ENCODE assay signal across 1 cellular context in the genomic region with DNA sequence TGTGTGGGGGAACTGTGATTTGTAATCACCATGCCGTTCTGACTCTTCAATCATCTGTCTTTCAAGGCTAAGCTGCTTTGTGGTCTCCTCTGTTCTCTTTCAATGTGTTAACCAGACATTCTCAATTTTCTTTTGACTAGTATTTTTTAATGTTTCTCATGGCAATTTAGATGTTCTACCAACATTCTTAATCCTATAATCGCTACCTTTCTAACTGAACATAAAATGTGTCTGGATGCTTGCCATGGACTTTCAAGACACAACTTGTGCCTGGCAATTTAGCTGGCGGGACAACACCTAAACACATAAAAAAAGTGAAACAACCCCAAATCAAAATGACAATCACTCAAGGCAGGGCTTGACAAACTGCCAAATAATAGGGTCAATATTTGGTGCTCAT.
TF ChIP-seq lines count a peak whose summit lies in the region.

No MANE protein-coding gene starts in this region.

TF ChIP-seq in HepG2, 621 proteins besides CTCF, POLR2A, EP300 and RAD21 (continued from another document):
- TF ChIP-seq, protein P1, sequence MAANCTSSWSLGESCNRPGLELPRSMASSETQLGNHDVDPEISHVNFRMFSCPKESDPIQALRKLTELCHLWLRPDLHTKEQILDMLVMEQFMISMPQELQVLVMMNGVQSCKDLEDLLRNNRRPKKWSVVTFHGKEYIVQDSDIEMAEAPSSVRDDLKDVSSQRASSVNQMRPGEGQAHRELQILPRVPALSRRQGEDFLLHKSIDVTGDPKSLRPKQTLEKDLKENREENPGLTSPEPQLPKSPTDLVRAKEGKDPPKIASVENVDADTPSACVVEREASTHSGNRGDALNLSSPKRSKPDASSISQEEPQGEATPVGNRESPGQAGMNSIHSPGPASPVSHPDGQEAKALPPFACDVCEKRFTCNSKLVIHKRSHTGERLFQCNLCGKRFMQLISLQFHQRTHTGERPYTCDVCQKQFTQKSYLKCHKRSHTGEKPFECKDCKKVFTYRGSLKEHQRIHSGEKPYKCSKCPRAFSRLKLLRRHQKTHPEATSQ (CRISPR knock-in tag; IDR thresholded peaks at IDR 0.05; ENCODE audit: borderline replicate concordance): no peak
- no peak for TF ChIP-seq FOXO1 (CRISPR knock-in tag; IDR thresholded peaks at IDR 0.05)
- TF ChIP-seq, protein P2, sequence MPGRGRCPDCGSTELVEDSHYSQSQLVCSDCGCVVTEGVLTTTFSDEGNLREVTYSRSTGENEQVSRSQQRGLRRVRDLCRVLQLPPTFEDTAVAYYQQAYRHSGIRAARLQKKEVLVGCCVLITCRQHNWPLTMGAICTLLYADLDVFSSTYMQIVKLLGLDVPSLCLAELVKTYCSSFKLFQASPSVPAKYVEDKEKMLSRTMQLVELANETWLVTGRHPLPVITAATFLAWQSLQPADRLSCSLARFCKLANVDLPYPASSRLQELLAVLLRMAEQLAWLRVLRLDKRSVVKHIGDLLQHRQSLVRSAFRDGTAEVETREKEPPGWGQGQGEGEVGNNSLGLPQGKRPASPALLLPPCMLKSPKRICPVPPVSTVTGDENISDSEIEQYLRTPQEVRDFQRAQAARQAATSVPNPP (CRISPR knock-in tag; IDR thresholded peaks at IDR 0.05): no peak
- TF ChIP-seq PHF20 (CRISPR knock-in tag; IDR thresholded peaks at IDR 0.05): no peak
- TF ChIP-seq ETV6 (CRISPR knock-in tag; conservative IDR thresholded peaks at IDR 0.05): no peak
- TF ChIP-seq, protein P3, sequence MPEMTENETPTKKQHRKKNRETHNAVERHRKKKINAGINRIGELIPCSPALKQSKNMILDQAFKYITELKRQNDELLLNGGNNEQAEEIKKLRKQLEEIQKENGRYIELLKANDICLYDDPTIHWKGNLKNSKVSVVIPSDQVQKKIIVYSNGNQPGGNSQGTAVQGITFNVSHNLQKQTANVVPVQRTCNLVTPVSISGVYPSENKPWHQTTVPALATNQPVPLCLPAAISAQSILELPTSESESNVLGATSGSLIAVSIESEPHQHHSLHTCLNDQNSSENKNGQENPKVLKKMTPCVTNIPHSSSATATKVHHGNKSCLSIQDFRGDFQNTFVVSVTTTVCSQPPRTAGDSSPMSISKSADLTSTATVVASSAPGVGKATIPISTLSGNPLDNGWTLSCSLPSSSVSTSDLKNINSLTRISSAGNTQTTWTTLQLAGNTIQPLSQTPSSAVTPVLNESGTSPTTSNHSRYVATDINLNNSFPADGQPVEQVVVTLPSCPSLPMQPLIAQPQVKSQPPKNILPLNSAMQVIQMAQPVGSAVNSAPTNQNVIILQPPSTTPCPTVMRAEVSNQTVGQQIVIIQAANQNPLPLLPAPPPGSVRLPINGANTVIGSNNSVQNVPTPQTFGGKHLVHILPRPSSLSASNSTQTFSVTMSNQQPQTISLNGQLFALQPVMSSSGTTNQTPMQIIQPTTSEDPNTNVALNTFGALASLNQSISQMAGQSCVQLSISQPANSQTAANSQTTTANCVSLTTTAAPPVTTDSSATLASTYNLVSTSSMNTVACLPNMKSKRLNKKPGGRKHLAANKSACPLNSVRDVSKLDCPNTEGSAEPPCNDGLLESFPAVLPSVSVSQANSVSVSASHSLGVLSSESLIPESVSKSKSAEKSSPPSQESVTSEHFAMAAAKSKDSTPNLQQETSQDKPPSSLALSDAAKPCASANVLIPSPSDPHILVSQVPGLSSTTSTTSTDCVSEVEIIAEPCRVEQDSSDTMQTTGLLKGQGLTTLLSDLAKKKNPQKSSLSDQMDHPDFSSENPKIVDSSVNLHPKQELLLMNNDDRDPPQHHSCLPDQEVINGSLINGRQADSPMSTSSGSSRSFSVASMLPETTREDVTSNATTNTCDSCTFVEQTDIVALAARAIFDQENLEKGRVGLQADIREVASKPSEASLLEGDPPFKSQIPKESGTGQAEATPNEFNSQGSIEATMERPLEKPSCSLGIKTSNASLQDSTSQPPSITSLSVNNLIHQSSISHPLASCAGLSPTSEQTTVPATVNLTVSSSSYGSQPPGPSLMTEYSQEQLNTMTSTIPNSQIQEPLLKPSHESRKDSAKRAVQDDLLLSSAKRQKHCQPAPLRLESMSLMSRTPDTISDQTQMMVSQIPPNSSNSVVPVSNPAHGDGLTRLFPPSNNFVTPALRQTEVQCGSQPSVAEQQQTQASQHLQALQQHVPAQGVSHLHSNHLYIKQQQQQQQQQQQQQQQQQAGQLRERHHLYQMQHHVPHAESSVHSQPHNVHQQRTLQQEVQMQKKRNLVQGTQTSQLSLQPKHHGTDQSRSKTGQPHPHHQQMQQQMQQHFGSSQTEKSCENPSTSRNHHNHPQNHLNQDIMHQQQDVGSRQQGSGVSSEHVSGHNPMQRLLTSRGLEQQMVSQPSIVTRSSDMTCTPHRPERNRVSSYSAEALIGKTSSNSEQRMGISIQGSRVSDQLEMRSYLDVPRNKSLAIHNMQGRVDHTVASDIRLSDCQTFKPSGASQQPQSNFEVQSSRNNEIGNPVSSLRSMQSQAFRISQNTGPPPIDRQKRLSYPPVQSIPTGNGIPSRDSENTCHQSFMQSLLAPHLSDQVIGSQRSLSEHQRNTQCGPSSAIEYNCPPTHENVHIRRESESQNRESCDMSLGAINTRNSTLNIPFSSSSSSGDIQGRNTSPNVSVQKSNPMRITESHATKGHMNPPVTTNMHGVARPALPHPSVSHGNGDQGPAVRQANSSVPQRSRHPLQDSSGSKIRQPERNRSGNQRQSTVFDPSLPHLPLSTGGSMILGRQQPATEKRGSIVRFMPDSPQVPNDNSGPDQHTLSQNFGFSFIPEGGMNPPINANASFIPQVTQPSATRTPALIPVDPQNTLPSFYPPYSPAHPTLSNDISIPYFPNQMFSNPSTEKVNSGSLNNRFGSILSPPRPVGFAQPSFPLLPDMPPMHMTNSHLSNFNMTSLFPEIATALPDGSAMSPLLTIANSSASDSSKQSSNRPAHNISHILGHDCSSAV (CRISPR knock-in tag; IDR thresholded peaks at IDR 0.05; ENCODE audit: borderline replicate concordance): no peak
- no peak for TF ChIP-seq ZNF317 (CRISPR knock-in tag; IDR thresholded peaks at IDR 0.05)
